ENCODE assay signal across 8 cellular contexts in the genomic region with DNA sequence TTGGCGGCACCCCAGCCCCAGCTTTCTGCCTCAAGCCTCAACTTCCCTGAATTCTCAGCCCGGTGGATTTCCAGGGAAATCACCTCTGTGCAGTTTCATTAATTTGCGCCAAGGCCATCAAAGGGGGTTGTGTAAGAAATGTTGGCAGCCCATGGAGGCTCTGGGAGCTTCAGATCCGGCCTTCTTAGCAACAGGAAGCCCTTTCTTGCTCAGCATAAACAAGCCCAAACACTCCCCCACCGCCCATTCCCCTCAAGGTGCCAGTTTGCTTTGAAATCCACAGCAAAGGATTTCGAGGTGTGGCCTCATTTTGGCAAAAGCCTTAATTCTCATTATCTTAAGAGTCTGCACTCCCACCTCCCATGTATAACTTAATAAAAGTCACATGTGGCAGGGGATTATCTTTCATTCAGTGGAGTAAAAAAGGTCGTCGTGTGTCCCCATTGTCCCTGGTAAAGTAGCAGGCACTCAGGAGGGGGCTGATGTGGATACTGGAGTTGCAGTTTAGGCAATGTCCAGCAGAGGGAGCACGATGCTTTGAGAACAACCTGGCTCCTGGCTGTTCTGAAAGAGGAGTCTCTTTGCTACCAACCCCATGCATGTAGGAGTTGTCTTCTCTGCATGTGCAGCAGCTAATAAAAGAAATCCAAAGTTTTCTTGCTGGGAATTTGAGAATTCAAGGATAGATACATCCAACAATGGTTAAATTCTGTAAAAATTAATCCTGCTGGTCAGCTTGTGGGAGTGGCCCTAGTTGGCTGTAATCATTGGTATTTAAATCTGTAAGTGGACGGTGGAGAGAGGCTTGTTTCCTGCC. TPM values are rescaled to one million over a fixed set of nuclear protein-coding genes. Genes with fewer than 3 reads are reported as not detected.
A peak's percentile ranks its signal among the peaks of the same experiment; 100 is the strongest.
DNase-seq lines count a peak whose midpoint lies in the region; ATAC-seq, FAIRE-seq and TF ChIP-seq lines count a peak whose summit lies in the region.

No MANE protein-coding gene starts in this region.

- ATAC-seq in A549, result peak; percentile 90 to 96
- peak; percentile 90 for ATAC-seq in GM18508 (IDR thresholded peaks at IDR 0.05; ENCODE audit: insufficient read depth, unreplicated experiment)
- peak; percentile 84 for ATAC-seq in HG03103 (IDR thresholded peaks at IDR 0.05; ENCODE audit: low read depth, unreplicated experiment)
- peak; percentile 83 for ATAC-seq in activated B cell treated with CpG ODN at 0.5 μM for 24 hours (ENCODE audit: low read depth)

- H3K27ac ChIP-seq in A549, result no peak overlapping the region
- H3K27ac ChIP-seq in caudate nucleus (ENCODE audit: low read depth, low read length), result no peak overlapping the region

- H3K27me3 ChIP-seq in kidney epithelial cell (ENCODE audit: control insufficient read depth, insufficient read depth, low read length), result no peaks in the 10 kb centered on the region

- H3K27ac Mint-ChIP-seq in activated B cell treated with CpG ODN at 0.5 μM for 24 hours, result no peak overlapping the region

- 18% methylated on average over 10 of the region's 10 CpGs for WGBS in A549 (ENCODE audit: missing lambda C conversion rate)

- H3K4me3 ChIP-seq in A549 (no peak overlapping the region), kidney epithelial cell (ENCODE audit: low read depth, low read length) (no peak overlapping the region)

- DNase-seq in A549 (ENCODE audit: low read depth in 1 of 2, low spot score in 1 of 2) (peak; percentile 74 to 90), NCI-H2227 treated with DMSO at 0.1 percent for 48 hours (lab: John Stamatoyannopoulos, UW) (peak; percentile 47), activated B cell treated with CpG ODN at 0.5 μM for 24 hours (peak; percentile 50), caudate nucleus (lab: John Stamatoyannopoulos, UW) (peak in 60 of 61 donors; percentile 7 to 95 (median 60)), kidney epithelial cell (ENCODE audit: low read depth) (peak; percentile 34)
- DNase-seq in stimulated activated CD4-positive, alpha-beta T cell treated with anti-CD3 and anti-CD28 coated beads, Interleukin-2, amount 100 ng/mL, for 24 hours, result peak; percentile 84 to 87

- peak; percentile 88 for TF ChIP-seq CTCF in A549 (IDR thresholded peaks at IDR 0.05)
- peak; percentile 69 for TF ChIP-seq CTCF in activated B cell treated with CpG ODN at 0.5 μM for 24 hours (IDR thresholded peaks at IDR 0.05)
- TF ChIP-seq CTCF in kidney epithelial cell (IDR thresholded peaks at IDR 0.05; ENCODE audit: insufficient read depth, low read length, poor library complexity, severe bottlenecking), result peak; percentile 90

- POLR2A ChIA-PET in A549 (lab: Yijun Ruan, JAX), result no interaction called here
- POLR2A ChIA-PET in activated B cell treated with CpG ODN at 0.5 μM for 24 hours (lab: Charles Lee), result interaction anchor here (0.6 kb wide), 1 partner anchor 330 kb away, joined by 3 read pairs; no protein-coding TSS in a partner anchor

- H3K4me3 Mint-ChIP-seq in activated B cell treated with CpG ODN at 0.5 μM for 24 hours, result no peak overlapping the region

- TF ChIP-seq POLR2A in A549 (IDR thresholded peaks at IDR 0.05; ENCODE audit: low read length), result no peak

- TF ChIP-seq EP300 in A549 (IDR thresholded peaks at IDR 0.05), result no peak

- H3K36me3 Mint-ChIP-seq in activated B cell treated with CpG ODN at 0.5 μM for 24 hours (ENCODE audit: low read depth), result no peaks in the 10 kb centered on the region

- H3K4me2 ChIP-seq in A549, result no peak overlapping the region

- intact Hi-C loops in activated B cell treated with CpG ODN at 0.5 μM for 24 hours (cut with micrococcal nuclease), result loop anchor here (1.0 kb wide), 2 partner anchors 331 to 401 kb away; no protein-coding TSS in a partner anchor

- peak; percentile 23 for FAIRE-seq in A549 (lab: Jason Lieb, UNC)

- TF ChIP-seq RAD21 in A549 (conservative IDR thresholded peaks at IDR 0.05 in 1 of 2, IDR thresholded peaks at IDR 0.05 in 1 of 2), result peak; percentile 83 to 85

- H3K27me3 Mint-ChIP-seq in activated B cell treated with CpG ODN at 0.5 μM for 24 hours, result peaks cover 10% of the 10 kb centered on the region

- H3K4me1 Mint-ChIP-seq in activated B cell treated with CpG ODN at 0.5 μM for 24 hours, result no peaks in the 10 kb centered on the region

- no peaks in the 10 kb centered on the region for H3K36me3 ChIP-seq in kidney epithelial cell (ENCODE audit: control insufficient read depth, insufficient read depth, low read length)

- H3K9me3 Mint-ChIP-seq in activated B cell treated with CpG ODN at 0.5 μM for 24 hours, result no peaks in the 10 kb centered on the region

- CTCF ChIA-PET in A549 (lab: Yijun Ruan, JAX) (interaction anchor here (0.6 to 9.4 kb wide), 25 partner anchors 8 to 1258 kb away, joined by 3 to 77 read pairs (median 4); no protein-coding TSS in a partner anchor), activated B cell treated with CpG ODN at 0.5 μM for 24 hours (lab: Charles Lee) (interaction anchor here (0.6 to 1.9 kb wide), 5 partner anchors 8 to 402 kb away, joined by 3 to 20 read pairs (median 4); no protein-coding TSS in a partner anchor)

- H3K4me1 ChIP-seq in A549, result no peaks in the 10 kb centered on the region

- no peaks in the 10 kb centered on the region for H3K9me3 ChIP-seq in A549

TF ChIP-seq in A549, 52 proteins besides CTCF, POLR2A, EP300 and RAD21:
- TF ChIP-seq JUN (IDR thresholded peaks at IDR 0.05) (no peak), SMC3 (IDR thresholded peaks at IDR 0.05) (peak; percentile 82)

RNA-seq across cellular contexts. Expression of a gene that starts 39.5 kb away (rescaled TPM):
- 3.0 and 4.1 TPM in 2 replicates for polyA plus RNA-seq in A549 (2011; rRNA removed)
- 0.35 and 0.46 TPM in 2 replicates for polyA plus RNA-seq in A549 (2012; cell fraction: cytosol; rRNA removed)
- polyA plus RNA-seq in A549 (2012; cell fraction: nucleus; rRNA removed), result 1.9 and 2.3 TPM in 2 replicates
- polyA plus RNA-seq in A549 (2017; fragmentation: RNase III; extraction: RNeasy Plus Mini Kit Qiagen cat#74134 plus additional on column Dnase treatment), result 1.4 to 1.8 TPM (median 1.4 TPM) in 3 replicates
- polyA minus RNA-seq in A549 (2011; rRNA and poly(A)+ RNA removed), result 7.7 and 7.9 TPM in 2 replicates
- 6.9 and 9.4 TPM in 2 replicates for total RNA-seq in activated B cell treated with CpG ODN at 0.5 μM for 24 hours
- total RNA-seq in kidney epithelial cell, result 1.1 and 3.1 TPM in 2 replicates

Comparison
In these comparisons a context has a peak if more than half of its experiments do, and no peak if none do; other contexts are left out.
1. DNase-seq: peak in every context shown above with its lines; median percentile 86 in stimulated activated CD4-positive, alpha-beta T cell treated with anti-CD3 and anti-CD28 coated beads, Interleukin-2, amount 100 ng/mL, for 24 hours; 82 in A549; 60 in caudate nucleus; 50 in activated B cell treated with CpG ODN at 0.5 μM for 24 hours; 47 in NCI-H2227 treated with DMSO at 0.1 percent for 48 hours; 34 in kidney epithelial cell.